Comparison of ENCODE assay signal across 31 cellular contexts in the genomic region with DNA sequence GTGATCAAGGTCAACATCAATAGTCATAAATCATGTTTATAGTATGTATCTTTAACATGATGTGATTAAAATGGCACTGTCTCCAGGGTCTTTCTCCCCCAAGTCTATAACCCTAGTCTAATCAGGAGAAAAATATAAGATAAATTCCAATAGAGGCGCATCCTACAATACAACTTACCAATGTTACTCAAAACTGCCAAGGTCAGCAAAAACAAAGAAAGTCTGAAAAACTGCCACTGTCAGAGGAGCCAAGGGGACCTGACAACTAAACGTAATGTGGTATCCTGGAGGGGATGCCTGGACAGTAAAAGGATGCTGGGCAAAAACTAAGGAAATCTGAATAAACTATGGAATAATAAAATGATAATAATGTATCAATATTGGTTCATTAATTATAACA.
"Had no signal": no experiment of that assay in that cellular context is flagged by ENCODE, and none has a peak within 500 bp of the region (broad histone marks: within the 10 kb centered on the region; RNA-seq: fewer than 3 reads in every experiment).

No MANE protein-coding gene starts in this region.

- ATAC-seq: activated T-cell treated with anti-CD3 and anti-CD28 coated beads, Interleukin-2, amount 50 U/mL, for 4 hours; activated T-helper 17 cell treated with anti-CD3 and anti-CD28 coated beads, Interleukin-2, amount 50 U/mL, for 72 hours; esophagus mucosa; WTC11 had no signal

- H3K27ac Mint-ChIP-seq: activated CD4-positive, alpha-beta memory T cell treated with anti-CD3 and anti-CD28 coated beads, Interleukin-2, amount 10 ng/mL, durations not matched to agents 7 days and 5 days; activated CD4-positive, alpha-beta T cell treated with anti-CD3 and anti-CD28 coated beads, Interleukin-2, amount 10 ng/mL, durations not matched to agents 7 days and 5 days; activated naive CD8-positive, alpha-beta T cell; activated T-helper 17 cell treated with anti-CD3 and anti-CD28 coated beads, Interleukin-2, amount 50 U/mL, for 72 hours; dendritic cell treated with granulocyte-macrophage colony-stimulating factor and Interleukin-4, amounts not matched to agents 40 ng/mL and 50 ng/mL, for 4 days; endodermal cell; T-helper 1 cell treated with Interleukin-12 subunit alpha and Interleukin-12 subunit beta and Interleukin-4 antibody, amounts not matched to agents 30 μg/mL and 1 μg/mL, for 36 hours; T-helper 2 cell treated with Interferon-gamma antibody and Interleukin-4, amounts not matched to agents 5 μg/mL and 100 μg/mL, for 36 hours; WTC11 had no signal

- H3K36me3 Mint-ChIP-seq: activated naive CD8-positive, alpha-beta T cell; WTC11 had no signal

- H3K9me3 Mint-ChIP-seq: activated CD4-positive, alpha-beta T cell treated with anti-CD3 and anti-CD28 coated beads, Interleukin-2, amount 10 ng/mL, durations not matched to agents 7 days and 5 days; activated T-cell treated with anti-CD3 and anti-CD28 coated beads, Interleukin-2, amount 50 U/mL, for 4 hours; central memory CD8-positive, alpha-beta T cell; dendritic cell treated with granulocyte-macrophage colony-stimulating factor and Interleukin-4, amounts not matched to agents 40 ng/mL and 50 ng/mL, for 4 days; T-helper 1 cell treated with Interleukin-12 subunit alpha and Interleukin-12 subunit beta and Interleukin-4 antibody, amounts not matched to agents 30 μg/mL and 1 μg/mL, for 36 hours; T-helper 2 cell treated with Interferon-gamma antibody and Interleukin-4, amounts not matched to agents 5 μg/mL and 100 μg/mL, for 36 hours; WTC11 had no signal

- H3K4me3 ChIP-seq: coronary artery, dorsolateral prefrontal cortex had no signal

- FAIRE-seq: astrocyte, bronchial epithelial cell, frontal cortex had no signal

- H3K27me3 ChIP-seq: brain microvascular endothelial cell, dorsolateral prefrontal cortex had no signal

- H3K27me3 Mint-ChIP-seq: activated CD4-positive, alpha-beta memory T cell treated with anti-CD3 and anti-CD28 coated beads, Interleukin-2, amount 10 ng/mL, durations not matched to agents 7 days and 5 days; activated CD4-positive, alpha-beta T cell treated with anti-CD3 and anti-CD28 coated beads, Interleukin-2, amount 10 ng/mL, durations not matched to agents 7 days and 5 days; activated naive CD8-positive, alpha-beta T cell; activated T-helper 17 cell treated with anti-CD3 and anti-CD28 coated beads, Interleukin-2, amount 50 U/mL, for 72 hours; central memory CD8-positive, alpha-beta T cell; dendritic cell treated with granulocyte-macrophage colony-stimulating factor and Interleukin-4, amounts not matched to agents 40 ng/mL and 50 ng/mL, for 4 days had no signal

- DNase-seq: activated CD4-positive, alpha-beta memory T cell treated with anti-CD3 and anti-CD28 coated beads, Interleukin-2, amount 10 ng/mL, durations not matched to agents 7 days and 5 days; activated CD4-positive, alpha-beta T cell treated with anti-CD3 and anti-CD28 coated beads for 1 hour; activated CD4-positive, alpha-beta T cell treated with anti-CD3 and anti-CD28 coated beads for 4 hours; activated CD4-positive, alpha-beta T cell treated with anti-CD3 and anti-CD28 coated beads, Interleukin-2, amount 10 ng/mL, durations not matched to agents 7 days and 5 days; activated CD4-positive, alpha-beta T cell treated with anti-CD3 and anti-CD28 coated beads, Interleukin-2, amount 50 U/mL, for 4 hours; activated effector memory CD4-positive, alpha-beta T cell treated with Interleukin-2 at 50 U/mL for 16 hours; activated gamma-delta T cell treated with Interleukin-2 at 50 U/mL for 16 hours; activated naive CD4-positive, alpha-beta T cell treated with anti-CD3 and anti-CD28 coated beads, Interleukin-2, amount 50 U/mL, for 16 hours; activated naive CD4-positive, alpha-beta T cell treated with Interleukin-2 at 50 U/mL for 16 hours; activated T-cell treated with anti-CD3 and anti-CD28 coated beads, Interleukin-2, amount 50 U/mL, for 4 hours; amniotic stem cell; anterior cingulate cortex; brain microvascular endothelial cell; dorsolateral prefrontal cortex; effector memory CD4-positive, alpha-beta T cell; endodermal cell; foreskin fibroblast; head of caudate nucleus; T1000 had no signal

- H3K36me3 ChIP-seq: brain microvascular endothelial cell had no signal

- H3K27ac ChIP-seq: brain microvascular endothelial cell, coronary artery, dorsolateral prefrontal cortex had no signal

- H3K4me3 Mint-ChIP-seq: activated CD4-positive, alpha-beta memory T cell treated with anti-CD3 and anti-CD28 coated beads, Interleukin-2, amount 10 ng/mL, durations not matched to agents 7 days and 5 days; activated CD4-positive, alpha-beta T cell treated with anti-CD3 and anti-CD28 coated beads, Interleukin-2, amount 10 ng/mL, durations not matched to agents 7 days and 5 days; activated naive CD8-positive, alpha-beta T cell; activated T-cell treated with anti-CD3 and anti-CD28 coated beads, Interleukin-2, amount 50 U/mL, for 4 hours; activated T-helper 17 cell treated with anti-CD3 and anti-CD28 coated beads, Interleukin-2, amount 50 U/mL, for 72 hours; central memory CD8-positive, alpha-beta T cell; dendritic cell treated with granulocyte-macrophage colony-stimulating factor and Interleukin-4, amounts not matched to agents 40 ng/mL and 50 ng/mL, for 4 days; endodermal cell; T-helper 1 cell treated with Interleukin-12 subunit alpha and Interleukin-12 subunit beta and Interleukin-4 antibody, amounts not matched to agents 30 μg/mL and 1 μg/mL, for 36 hours; T-helper 2 cell treated with Interferon-gamma antibody and Interleukin-4, amounts not matched to agents 5 μg/mL and 100 μg/mL, for 36 hours; WTC11 had no signal
